ENCODE assay signal across 16 cellular contexts in the genomic region with DNA sequence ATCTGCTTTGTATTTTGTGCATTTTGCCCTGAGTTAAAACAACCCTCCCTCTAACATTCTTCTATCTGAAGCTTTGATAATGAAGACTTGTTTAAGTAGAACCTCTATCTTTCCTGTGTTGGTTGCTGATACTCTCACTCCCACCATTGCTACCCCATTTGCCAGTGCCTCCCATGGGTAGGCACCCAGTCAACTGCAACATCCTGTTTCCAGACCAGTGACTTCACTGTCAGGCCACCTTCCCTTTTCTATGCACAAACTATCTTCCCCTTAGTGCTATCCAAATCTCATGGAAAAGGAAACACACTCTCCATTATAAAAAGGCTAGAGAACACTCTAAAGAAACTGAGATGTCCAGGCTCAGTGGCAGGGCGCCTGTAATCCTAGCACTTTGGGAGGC. TPM values are rescaled to one million over a fixed set of nuclear protein-coding genes. Genes with fewer than 3 reads are reported as not detected.
DNase-seq lines count a peak whose midpoint lies in the region; ATAC-seq, FAIRE-seq and TF ChIP-seq lines count a peak whose summit lies in the region.
"Had no signal": no experiment of that assay in that cellular context is flagged by ENCODE, and none has a peak within 500 bp of the region (broad histone marks: within the 10 kb centered on the region; RNA-seq: fewer than 3 reads in every experiment).

No MANE protein-coding gene starts in this region.

- no peak overlapping the region for H3K9ac ChIP-seq in GM12878 (ENCODE audit: control insufficient read depth, insufficient read depth, low read length)

- H3K36me3 ChIP-seq in CD4-positive, CD25-positive, alpha-beta regulatory T cell (ENCODE audit: control insufficient read depth, insufficient read depth, low read length), result peaks cover 64% of the 10 kb centered on the region
- H3K36me3 ChIP-seq in GM12878 (ENCODE audit: control insufficient read depth in 2 of 2, insufficient read depth in 2 of 2, low read length in 1 of 2), result peaks cover 0 to 27% of the 10 kb centered on the region in 2 experiments; a peak in 3 of 4 replicates

- H3K27me3 Mint-ChIP-seq in CD4-positive, CD25-positive, alpha-beta regulatory T cell, result no peaks in the 10 kb centered on the region
- no peaks in the 10 kb centered on the region for H3K27me3 Mint-ChIP-seq in IgD-negative memory B cell

- peaks cover 11% of the 10 kb centered on the region for H3K4me1 ChIP-seq in CD4-positive, CD25-positive, alpha-beta regulatory T cell (ENCODE audit: control insufficient read depth, insufficient read depth, low read length, poor library complexity, severe bottlenecking)
- peaks cover 11% of the 10 kb centered on the region for H3K4me1 ChIP-seq in GM12878 (ENCODE audit: control insufficient read depth, insufficient read depth, low read length)

- no peaks in the 10 kb centered on the region for H3K27me3 ChIP-seq in CD4-positive, CD25-positive, alpha-beta regulatory T cell (ENCODE audit: control insufficient read depth, insufficient read depth, low read length)
- no peaks in the 10 kb centered on the region for H3K27me3 ChIP-seq in GM12878 (replicated peaks in 1 of 2; ENCODE audit: control insufficient read depth in 2 of 2, insufficient read depth in 2 of 2, low read length in 1 of 2)
- H3K27me3 ChIP-seq: left lung had no signal

- no peak for TF ChIP-seq EP300 in GM12878 (IDR thresholded peaks at IDR 0.05; ENCODE audit: borderline replicate concordance in 1 of 2, control insufficient read depth in 1 of 2, low read depth in 2 of 2, low read length in 2 of 2)

- TF ChIP-seq POLR2A in GM12878 (IDR thresholded peaks at IDR 0.05; ENCODE audit: low read depth, low read length), result no peak

- H3K9me3 Mint-ChIP-seq in CD4-positive, CD25-positive, alpha-beta regulatory T cell, result no peaks in the 10 kb centered on the region
- H3K9me3 Mint-ChIP-seq in IgD-negative memory B cell, result no peaks in the 10 kb centered on the region

- POLR2A ChIA-PET in GM12878 (lab: Charles Lee), result no interaction called here

- BruUV-seq in GM12878 (replicated peaks; lab: Mats Ljungman, UMichigan), result no TSS peak

- RAD21 ChIA-PET in GM12878 (lab: Charles Lee; ENCODE audit: unreplicated experiment), result interaction anchor here (1.6 kb wide), 1 partner anchor 161 kb away, joined by 4 read pairs; no protein-coding TSS in a partner anchor

- SMC1A ChIA-PET in GM12878 (lab: Charles Lee; ENCODE audit: uncharacterized antibody, unreplicated experiment), result interaction anchor here (0.9 to 1.7 kb wide), 4 partner anchors 9 to 94 kb away, joined by 3 to 5 read pairs (median 4); a partner anchor contains a TSS

- no peak overlapping the region for H3K4me2 ChIP-seq in GM12878 (ENCODE audit: control insufficient read depth, insufficient read depth)

- H3K36me3 Mint-ChIP-seq in CD4-positive, CD25-positive, alpha-beta regulatory T cell, result peaks cover 36% of the 10 kb centered on the region
- peaks cover 4% of the 10 kb centered on the region for H3K36me3 Mint-ChIP-seq in IgD-negative memory B cell

- TF ChIP-seq RAD21 in GM12878 (IDR thresholded peaks at IDR 0.05; ENCODE audit: insufficient read depth, low read depth, low read length), result no peak

- DNase-seq in ACHN, result peak; percentile 49
- DNase-seq in CD4-positive, CD25-positive, alpha-beta regulatory T cell, result no peak
- DNase-seq in GM12878 (ENCODE audit: low read depth, low spot score), result peak; percentile 16
- no peak for DNase-seq in NCI-H82 (lab: John Stamatoyannopoulos, UW)
- no peak for DNase-seq in NCI-H774 (lab: John Stamatoyannopoulos, UW)
- no peak for DNase-seq in stimulated activated CD4-positive, alpha-beta T cell treated with anti-CD3 and anti-CD28 coated beads, Interleukin-4, amount 100 ng/mL, for 1 hour
- DNase-seq: activated CD8-positive, alpha-beta memory T cell treated with anti-CD3 and anti-CD28 coated beads, Interleukin-2, amount 50 U/mL, for 48 hours; DND-41; left lung; NCI-H1092; NCI-H69; posterior cingulate gyrus; substantia nigra had no signal

- H2AFZ ChIP-seq in GM12878 (ENCODE audit: control insufficient read depth, low read depth, low read length), result no peak overlapping the region

- no peaks in the 10 kb centered on the region for H4K20me1 ChIP-seq in GM12878 (ENCODE audit: control insufficient read depth, insufficient read depth)

- WGBS in GM12878 (ENCODE audit: insufficient coverage, insufficient replicate concordance, low lambda C conversion rate, missing lambda C conversion rate), result 0% methylated on average over 1 of the region's 1 CpG

- H3K79me2 ChIP-seq in GM12878 (ENCODE audit: control insufficient read depth, insufficient read depth, low read length), result peaks cover 12% of the 10 kb centered on the region

- H3K4me1 Mint-ChIP-seq in CD4-positive, CD25-positive, alpha-beta regulatory T cell, result peaks cover 6 to 33% (median 19%) of the 10 kb centered on the region in 4 donors
- H3K4me1 Mint-ChIP-seq in IgD-negative memory B cell, result peaks cover 19 to 32% (median 27%) of the 10 kb centered on the region in 3 donors

- intact Hi-C loops in GM12878 (cut with micrococcal nuclease; ENCODE audit: unreplicated experiment), result no loop called here

- no peak for ATAC-seq in CD4-positive, CD25-positive, alpha-beta regulatory T cell (ENCODE audit: low read depth in 2 of 2)
- ATAC-seq in GM12878, result peak; percentile 70
- ATAC-seq: left lung, Panc1, SK-N-SH treated with all-trans-retinoic acid at 6 μM for 48 hours had no signal

- H3K27ac Mint-ChIP-seq in CD4-positive, CD25-positive, alpha-beta regulatory T cell, result peak overlapping the region in 2 of 3 donors; percentile 31
- H3K27ac Mint-ChIP-seq in IgD-negative memory B cell, result peak overlapping the region in 2 of 3 donors; percentile 52 to 83

- CTCF ChIA-PET in GM12878 (lab: Yijun Ruan, JAX), result interaction anchor here (1.0 to 1.5 kb wide), 3 partner anchors 20 to 158 kb away, joined by 3 to 4 read pairs (median 3); no protein-coding TSS in a partner anchor

- TF ChIP-seq CTCF in GM12878 (IDR thresholded peaks at IDR 0.05 in 2 of 3, conservative IDR thresholded peaks at IDR 0.05 in 1 of 3; ENCODE audit: control insufficient read depth in 2 of 3, extremely low read depth in 1 of 3, insufficient read depth in 1 of 3, low read depth in 3 of 3, low read length in 3 of 3), result no peak

- no peak overlapping the region for H3K4me3 ChIP-seq in CD4-positive, CD25-positive, alpha-beta regulatory T cell (ENCODE audit: low read depth, low read length)
- H3K4me3 ChIP-seq in GM12878, result no peak overlapping the region
- H3K4me3 ChIP-seq: left lung had no signal

- peak overlapping the region in 2 of 4 donors; percentile 28 to 66 for H3K4me3 Mint-ChIP-seq in CD4-positive, CD25-positive, alpha-beta regulatory T cell
- peak overlapping the region in 3 of 4 donors; percentile 11 to 87 (median 24) for H3K4me3 Mint-ChIP-seq in IgD-negative memory B cell

- no peak overlapping the region for H3K27ac ChIP-seq in CD4-positive, CD25-positive, alpha-beta regulatory T cell (ENCODE audit: insufficient read depth, low read length, poor library complexity, severe bottlenecking)
- H3K27ac ChIP-seq in GM12878 (ENCODE audit: control insufficient read depth, insufficient read depth), result peak overlapping the region; percentile 48; the same call in 1 of the 2 replicates
- H3K27ac ChIP-seq: left lung had no signal

- H3K9me3 ChIP-seq in CD4-positive, CD25-positive, alpha-beta regulatory T cell (ENCODE audit: control insufficient read depth in 2 of 2, low read length in 2 of 2), result no peaks in the 10 kb centered on the region
- no peaks in the 10 kb centered on the region for H3K9me3 ChIP-seq in GM12878 (replicated peaks; ENCODE audit: control insufficient read depth, insufficient read depth, low read length)
- H3K9me3 ChIP-seq: left lung had no signal

- no peak for FAIRE-seq in GM12878 (lab: Jason Lieb, UNC)

- in situ Hi-C loops in ACHN (cut with HindIII; ENCODE audit: low pct_ligation_motif_present, low pct_unique_long_range_greater_than_20kb, low sequenced_read_pairs) (no loop called here), GM12878 (cut with MboI) (no loop called here)

RNA-seq across cellular contexts. Expression of a gene that starts 5.6 kb away (rescaled TPM):
- 67.1 TPM for total RNA-seq in CD4-positive, CD25-positive, alpha-beta regulatory T cell
- 10 to 100 TPM; 51.1 to 58.2 (median 51.6) TPM for polyA plus RNA-seq in CD4-positive, CD25-positive, alpha-beta regulatory T cell
- polyA plus RNA-seq in IgD-negative memory B cell, result 48.2 TPM
- total RNA-seq in GM12878 (2013; cell fraction: nucleolus; rRNA removed), result 644 and 645 TPM in 2 replicates
- 192 and 241 TPM in 2 replicates for total RNA-seq in GM12878 (2014; rRNA removed)
- 227 and 229 TPM in 2 replicates for total RNA-seq in GM12878 (2014; rRNA removed; fragmentation: Illumina TruSeq; extraction: Trizol)
- total RNA-seq in GM12878 (2021), result 140 and 144 TPM in 2 replicates
- 64.1 TPM for polyA plus RNA-seq in GM12878 (2011; ENCODE audit: low read depth)
- 80.0 and 83.1 TPM in 2 replicates for polyA plus RNA-seq in GM12878 (2011; rRNA removed)
- 59.8 and 75.8 TPM in 2 replicates for polyA plus RNA-seq in GM12878 (2011; cell fraction: cytosol; rRNA removed)
- polyA plus RNA-seq in GM12878 (2011; cell fraction: nucleus; rRNA removed), result 172 and 185 TPM in 2 replicates
- 64.6 and 85.2 TPM in 2 replicates for polyA plus RNA-seq in GM12878 (2012)
- polyA plus RNA-seq in GM12878 (2014; fragmentation: Illumina TruSeq; extraction: Trizol), result 162 and 188 TPM in 2 replicates
- polyA plus RNA-seq in GM12878 (2014; fragmentation: Nextera tagmentation; extraction: Ambion mirVana), result 10 to 100 TPM; 71.0 to 78.8 TPM
- 92.4 and 98.0 TPM in 2 replicates for polyA plus RNA-seq in GM12878 (2014; rRNA removed)
- 100 to 1,000 TPM; 180 to 196 TPM for polyA plus RNA-seq in GM12878 (2016; fragmentation: Nextera tagmentation; extraction: Ambion mirVana)
- polyA minus RNA-seq in GM12878 (2011; rRNA and poly(A)+ RNA removed), result 117 and 174 TPM in 2 replicates
- 62.0 and 67.0 TPM in 2 replicates for polyA minus RNA-seq in GM12878 (2011; cell fraction: cytosol; rRNA and poly(A)+ RNA removed)
- polyA minus RNA-seq in GM12878 (2011; cell fraction: nucleus; rRNA and poly(A)+ RNA removed), result 107 and 146 TPM in 2 replicates

RNA-seq across cellular contexts. Expression of a gene that starts 26.0 kb away (rescaled TPM):
- total RNA-seq in CD4-positive, CD25-positive, alpha-beta regulatory T cell, result 58.7 TPM
- 10 to 100 TPM; 23.5 to 28.5 (median 26.6) TPM for polyA plus RNA-seq in CD4-positive, CD25-positive, alpha-beta regulatory T cell
- polyA plus RNA-seq in IgD-negative memory B cell, result 36.7 TPM
- 163 and 178 TPM in 2 replicates for total RNA-seq in GM12878 (2013; cell fraction: nucleolus; rRNA removed)
- total RNA-seq in GM12878 (2014; rRNA removed), result 35.4 and 37.4 TPM in 2 replicates
- 41.6 and 46.1 TPM in 2 replicates for total RNA-seq in GM12878 (2014; rRNA removed; fragmentation: Illumina TruSeq; extraction: Trizol)
- total RNA-seq in GM12878 (2021), result 34.4 and 35.3 TPM in 2 replicates
- polyA plus RNA-seq in GM12878 (2011; ENCODE audit: low read depth), result 16.3 TPM
- 34.9 and 55.5 TPM in 2 replicates for polyA plus RNA-seq in GM12878 (2011; rRNA removed)
- 9.4 and 11.9 TPM in 2 replicates for polyA plus RNA-seq in GM12878 (2011; cell fraction: cytosol; rRNA removed)
- polyA plus RNA-seq in GM12878 (2011; cell fraction: nucleus; rRNA removed), result 51.7 and 67.1 TPM in 2 replicates
- 25.5 and 27.8 TPM in 2 replicates for polyA plus RNA-seq in GM12878 (2012)
- 55.5 and 62.8 TPM in 2 replicates for polyA plus RNA-seq in GM12878 (2014; fragmentation: Illumina TruSeq; extraction: Trizol)
- 10 to 100 TPM; 55.9 to 58.6 TPM for polyA plus RNA-seq in GM12878 (2014; fragmentation: Nextera tagmentation; extraction: Ambion mirVana)
- 23.3 and 33.6 TPM in 2 replicates for polyA plus RNA-seq in GM12878 (2014; rRNA removed)
- polyA plus RNA-seq in GM12878 (2016; fragmentation: Nextera tagmentation; extraction: Ambion mirVana), result 10 to 100 TPM; 52.3 to 54.4 TPM
- polyA minus RNA-seq in GM12878 (2011; rRNA and poly(A)+ RNA removed), result 40.5 and 64.7 TPM in 2 replicates
- polyA minus RNA-seq in GM12878 (2011; cell fraction: cytosol; rRNA and poly(A)+ RNA removed), result 11.9 and 16.8 TPM in 2 replicates
- 42.4 and 61.9 TPM in 2 replicates for polyA minus RNA-seq in GM12878 (2011; cell fraction: nucleus; rRNA and poly(A)+ RNA removed)

RNA-seq across cellular contexts. Expression of a gene that starts 26.6 kb away (rescaled TPM):
- 6.1 TPM for total RNA-seq in CD4-positive, CD25-positive, alpha-beta regulatory T cell
- 1 to 10 TPM; 2.7 to 5.3 (median 3.8) TPM for polyA plus RNA-seq in CD4-positive, CD25-positive, alpha-beta regulatory T cell
- 1.9 TPM for polyA plus RNA-seq in IgD-negative memory B cell
- total RNA-seq in GM12878 (2013; cell fraction: nucleolus; rRNA removed), result 38.2 and 39.9 TPM in 2 replicates
- total RNA-seq in GM12878 (2014; rRNA removed), result 20.3 and 24.2 TPM in 2 replicates
- total RNA-seq in GM12878 (2014; rRNA removed; fragmentation: Illumina TruSeq; extraction: Trizol), result 22.1 and 24.5 TPM in 2 replicates
- 17.5 and 19.3 TPM in 2 replicates for total RNA-seq in GM12878 (2021)
- 5.2 TPM for polyA plus RNA-seq in GM12878 (2011; ENCODE audit: low read depth)
- polyA plus RNA-seq in GM12878 (2011; rRNA removed), result 13.2 and 21.0 TPM in 2 replicates
- polyA plus RNA-seq in GM12878 (2011; cell fraction: cytosol; rRNA removed), result 3.8 and 5.9 TPM in 2 replicates
- 6.4 and 9.9 TPM in 2 replicates for polyA plus RNA-seq in GM12878 (2011; cell fraction: nucleus; rRNA removed)
- 7.6 and 10.6 TPM in 2 replicates for polyA plus RNA-seq in GM12878 (2012)
- polyA plus RNA-seq in GM12878 (2014; fragmentation: Illumina TruSeq; extraction: Trizol), result 26.9 and 28.1 TPM in 2 replicates
- 10 to 100 TPM in 1 of 2 experiments, 1 to 10 TPM in 1; 9.4 to 11.7 TPM for polyA plus RNA-seq in GM12878 (2014; fragmentation: Nextera tagmentation; extraction: Ambion mirVana)
- polyA plus RNA-seq in GM12878 (2014; rRNA removed), result 14.9 and 15.2 TPM in 2 replicates
- polyA plus RNA-seq in GM12878 (2016; fragmentation: Nextera tagmentation; extraction: Ambion mirVana), result 10 to 100 TPM; 30.2 to 31.4 TPM
- polyA minus RNA-seq in GM12878 (2011; rRNA and poly(A)+ RNA removed), result 6.6 and 8.0 TPM in 2 replicates
- polyA minus RNA-seq in GM12878 (2011; cell fraction: cytosol; rRNA and poly(A)+ RNA removed), result 1.6 and 1.9 TPM in 2 replicates
- 13.9 and 29.1 TPM in 2 replicates for polyA minus RNA-seq in GM12878 (2011; cell fraction: nucleus; rRNA and poly(A)+ RNA removed)

Comparison
In these comparisons a context has a peak if more than half of its experiments do, and no peak if none do; other contexts are left out.
1. DNase-seq: peak in ACHN (single experiment) and GM12878 (single experiment); none in CD4-positive, CD25-positive, alpha-beta regulatory T cell (0 of 3), NCI-H82 (single experiment), NCI-H774 (single experiment) and stimulated activated CD4-positive, alpha-beta T cell treated with anti-CD3 and anti-CD28 coated beads, Interleukin-4, amount 100 ng/mL, for 1 hour (single experiment).